12 cellular contexts compared by ENCODE assay signal in genomic region chr4:41913509-41913908, GRCh38.
"Had no signal": no experiment of that assay in that cellular context is flagged by ENCODE, and none has a peak within 500 bp of the region (broad histone marks: within the 10 kb centered on the region; RNA-seq: fewer than 3 reads in every experiment).

No MANE protein-coding gene starts in this region.

- H3K27ac ChIP-seq: ascending aorta, neural progenitor cell, parathyroid adenoma, skin epidermis had no signal

- H3K4me2 ChIP-seq: neural progenitor cell had no signal

- H2AFZ ChIP-seq: neural progenitor cell, parathyroid adenoma had no signal

- H3K27me3 ChIP-seq: ascending aorta, neural progenitor cell had no signal

- H3K79me2 ChIP-seq: parathyroid adenoma had no signal

- ATAC-seq: activated naive CD8-positive, alpha-beta T cell treated with anti-CD3 and anti-CD28 coated beads, Interleukin-2, amount 50 U/mL, for 24 hours; activated T-cell treated with anti-CD3 and anti-CD28 coated beads, Interleukin-2, amount 50 U/mL, for 72 hours had no signal

- H3K4me3 ChIP-seq: ascending aorta, neural progenitor cell, skin epidermis had no signal

- H3K4me1 ChIP-seq: ascending aorta, neural progenitor cell, parathyroid adenoma had no signal

- DNase-seq: activated CD4-positive, alpha-beta T cell treated with anti-CD3 and anti-CD28 coated beads, Interleukin-2, amount 50 U/mL, for 4 hours; activated CD4-positive, CD25-positive, alpha-beta regulatory T cell treated with anti-CD3 and anti-CD28 coated beads, Interleukin-2, amount 50 U/mL, for 72 hours; activated naive CD8-positive, alpha-beta T cell treated with anti-CD3 and anti-CD28 coated beads, Interleukin-2, amount 50 U/mL, for 24 hours; activated T-cell treated with anti-CD3 and anti-CD28 coated beads, Interleukin-2, amount 50 U/mL, for 72 hours; hippocampal formation; kidney glomerular epithelial cell; midbrain; stimulated activated CD4-positive, alpha-beta T cell treated with anti-CD3 and anti-CD28 coated beads, Interleukin-4, amount 100 ng/mL, for 4 hours had no signal

- H3K9ac ChIP-seq: neural progenitor cell, parathyroid adenoma had no signal

- H3K36me3 ChIP-seq: ascending aorta, neural progenitor cell had no signal

- H3K9me3 ChIP-seq: ascending aorta had no signal
